24 cellular contexts compared by ENCODE assay signal in genomic region chr20:2610326-2610725, GRCh38.
"Had no signal": no experiment of that assay in that cellular context is flagged by ENCODE, and none has a peak within 500 bp of the region (broad histone marks: within the 10 kb centered on the region; RNA-seq: fewer than 3 reads in every experiment).

No MANE protein-coding gene starts in this region.

- H3K27me3 ChIP-seq: colonic mucosa, gastrocnemius medialis had no signal

- ATAC-seq: effector memory CD8-positive, alpha-beta T cell; esophagus mucosa; foreskin keratinocyte; gastrocnemius medialis; gastroesophageal sphincter; heart left ventricle; heart right ventricle had no signal

- H3K27ac Mint-ChIP-seq: dendritic cell treated with granulocyte-macrophage colony-stimulating factor and Interleukin-4, amounts not matched to agents 40 ng/mL and 50 ng/mL, for 4 days; effector memory CD8-positive, alpha-beta T cell; endodermal cell had no signal

- H3K4me1 Mint-ChIP-seq: endodermal cell had no signal

- H3K36me3 ChIP-seq: colonic mucosa, esophagus muscularis mucosa, esophagus squamous epithelium, gastrocnemius medialis, gastroesophageal sphincter, heart left ventricle, heart right ventricle had no signal

- H3K4me3 ChIP-seq: colonic mucosa, coronary artery, dorsolateral prefrontal cortex, esophagus muscularis mucosa, esophagus squamous epithelium, gastrocnemius medialis, gastroesophageal sphincter, heart left ventricle, heart right ventricle, hepatocyte had no signal

- H3K4me1 ChIP-seq: colonic mucosa, esophagus muscularis mucosa, esophagus squamous epithelium, foreskin keratinocyte, gastrocnemius medialis, gastroesophageal sphincter, heart left ventricle, heart right ventricle had no signal

- DNase-seq: colonic mucosa; cortex of kidney; dermis blood vessel endothelial cell; dorsolateral prefrontal cortex; effector CD4-positive, alpha-beta T cell; effector CD8-positive, alpha-beta T cell; effector memory CD4-positive, alpha-beta T cell; effector memory CD8-positive, alpha-beta T cell; endodermal cell; erythroblast; esophagus squamous epithelium; foreskin fibroblast; foreskin keratinocyte; foreskin melanocyte; gastrocnemius medialis; heart left ventricle; heart right ventricle had no signal

- H3K4me3 Mint-ChIP-seq: dendritic cell treated with granulocyte-macrophage colony-stimulating factor and Interleukin-4, amounts not matched to agents 40 ng/mL and 50 ng/mL, for 4 days; effector memory CD8-positive, alpha-beta T cell; endodermal cell had no signal

- H3K27ac ChIP-seq: colonic mucosa, coronary artery, dorsolateral prefrontal cortex, epithelial cell of prostate, esophagus muscularis mucosa, esophagus squamous epithelium, foreskin keratinocyte, gastrocnemius medialis, gastroesophageal sphincter, heart left ventricle, heart right ventricle, hepatocyte had no signal

- H3K9me3 ChIP-seq: colonic mucosa had no signal
